In the genomic region with DNA sequence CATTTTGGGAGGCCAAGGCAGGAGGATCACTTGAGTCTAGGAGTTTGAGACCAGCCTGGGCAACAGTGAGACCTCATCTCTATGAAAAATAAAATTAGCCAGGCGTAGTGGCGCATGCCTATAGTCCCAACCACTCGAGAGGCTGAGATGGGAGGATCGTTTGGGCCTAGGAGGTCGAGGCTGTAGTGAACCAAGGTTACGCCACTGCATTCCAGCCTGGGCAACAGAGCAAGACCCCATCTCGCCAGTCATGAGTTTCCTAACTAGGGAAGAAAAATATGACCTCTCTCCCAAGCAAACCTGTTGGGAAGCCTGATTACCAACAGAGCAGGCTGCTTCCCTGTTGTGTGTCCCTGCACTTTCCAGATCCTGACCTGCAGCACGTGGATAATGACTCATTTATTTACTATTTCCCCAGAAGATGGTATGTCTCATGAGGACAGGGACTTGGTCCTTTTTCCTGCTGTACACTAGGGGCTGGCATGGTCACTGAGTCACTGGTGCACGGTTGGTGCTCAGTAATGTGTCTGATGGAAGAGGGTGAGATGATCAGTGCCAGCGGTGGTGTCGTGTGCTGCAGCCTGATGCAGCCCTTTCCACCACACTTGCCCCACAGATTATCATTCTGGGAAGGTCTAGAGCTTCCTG, we compare ENCODE assay signal across 12 cellular contexts. TPM values are rescaled to one million over a fixed set of nuclear protein-coding genes. Genes with fewer than 3 reads are reported as not detected.
A peak's percentile ranks its signal among the peaks of the same experiment; 100 is the strongest.
DNase-seq lines count a peak whose midpoint lies in the region; ATAC-seq and TF ChIP-seq lines count a peak whose summit lies in the region.
"Had no signal": no experiment of that assay in that cellular context is flagged by ENCODE, and none has a peak within 500 bp of the region (broad histone marks: within the 10 kb centered on the region; RNA-seq: fewer than 3 reads in every experiment).

No MANE protein-coding gene starts in this region.

- no peak overlapping the region for H3K9ac ChIP-seq in muscle layer of colon (ENCODE audit: low read length)

- H3K4me3 Mint-ChIP-seq in effector memory CD8-positive, alpha-beta T cell: no peak overlapping the region
- H3K4me3 Mint-ChIP-seq in CD14-positive monocyte: no peak overlapping the region

- H3K4me3 ChIP-seq in heart left ventricle (no peak overlapping the region), muscle layer of colon (ENCODE audit: low read depth in 1 of 2, low read length in 2 of 2) (no peak overlapping the region), urinary bladder (ENCODE audit: low read depth, low read length) (no peak overlapping the region)
- H3K4me3 ChIP-seq: pancreas had no signal

- intact Hi-C loops in heart left ventricle (cut with DNase I) (loop anchor here in 6 of 10 donors (2.0 to 10.0 kb wide), 7 partner anchors 37 to 317 kb away; partner anchors contain the start of gene GFAP (in 1 of the 6)), cardiac septum (cut with DNase I) (no loop called here), CD14-positive monocyte (cut with micrococcal nuclease) (loop anchor here in 1 of 2 donors (10.0 kb wide), 1 partner anchor 167 kb away; no protein-coding TSS in a partner anchor)

- H3K4me1 ChIP-seq in heart left ventricle (peaks cover 13 to 52% (median 30%) of the 10 kb centered on the region in 12 donors), muscle layer of colon (ENCODE audit: insufficient read depth, low read length) (peaks cover 36% of the 10 kb centered on the region), urinary bladder (ENCODE audit: insufficient read depth) (no peaks in the 10 kb centered on the region)

- no peak for TF ChIP-seq POLR2A in heart left ventricle (IDR thresholded peaks at IDR 0.05)

- no peak for ATAC-seq in heart left ventricle
- ATAC-seq in effector memory CD8-positive, alpha-beta T cell (replicated peaks): no peak
- ATAC-seq in HG03175 (IDR thresholded peaks at IDR 0.05; ENCODE audit: unreplicated experiment): no peak
- ATAC-seq: activated CD4-positive, CD25-positive, alpha-beta regulatory T cell treated with anti-CD3 and anti-CD28 coated beads, Interleukin-2, amount 50 U/mL, for 24 hours had no signal

- peaks cover 0 to 1% of the 10 kb centered on the region in 2 donors for H3K4me1 Mint-ChIP-seq in effector memory CD8-positive, alpha-beta T cell (ENCODE audit: low read depth in 2 of 2)
- no peaks in the 10 kb centered on the region for H3K4me1 Mint-ChIP-seq in CD14-positive monocyte

- peaks cover 77% of the 10 kb centered on the region for H3K36me3 Mint-ChIP-seq in effector memory CD8-positive, alpha-beta T cell (ENCODE audit: insufficient read depth)
- peaks cover 82 to 100% of the 10 kb centered on the region in 2 donors for H3K36me3 Mint-ChIP-seq in CD14-positive monocyte

- no peaks in the 10 kb centered on the region for H3K27me3 Mint-ChIP-seq in effector memory CD8-positive, alpha-beta T cell
- H3K27me3 Mint-ChIP-seq in CD14-positive monocyte (ENCODE audit: low read depth in 3 of 3): peaks cover 0 to 2% (median 2%) of the 10 kb centered on the region in 3 donors

- peak overlapping the region; percentile 70 to 97 (median 88) for H3K27ac ChIP-seq in heart left ventricle
- peak overlapping the region; percentile 70 for H3K27ac ChIP-seq in muscle layer of colon (ENCODE audit: low read depth, low read length)
- H3K27ac ChIP-seq in urinary bladder (ENCODE audit: low read depth): peak overlapping the region; percentile 42

- no peak for TF ChIP-seq CTCF in heart left ventricle (IDR thresholded peaks at IDR 0.05)
- TF ChIP-seq CTCF in CD14-positive monocyte (IDR thresholded peaks at IDR 0.05): no peak

- H3K27me3 ChIP-seq in heart left ventricle: no peaks in the 10 kb centered on the region
- H3K27me3 ChIP-seq in muscle layer of colon (ENCODE audit: control insufficient read depth in 1 of 2, insufficient read depth in 2 of 2, low read length in 2 of 2): no peaks in the 10 kb centered on the region
- H3K27me3 ChIP-seq: pancreas had no signal

- H3K9me3 ChIP-seq in heart left ventricle (no peaks in the 10 kb centered on the region), muscle layer of colon (ENCODE audit: low read length) (no peaks in the 10 kb centered on the region)
- H3K9me3 ChIP-seq: pancreas had no signal

- H3K27ac Mint-ChIP-seq in effector memory CD8-positive, alpha-beta T cell: peak overlapping the region; percentile 51 to 84
- peak overlapping the region in 1 of 7 donors; percentile 2 for H3K27ac Mint-ChIP-seq in CD14-positive monocyte

- no peak for DNase-seq in heart left ventricle
- DNase-seq in cardiac septum (ENCODE audit: low spot score): no peak
- no peak for DNase-seq in effector memory CD8-positive, alpha-beta T cell
- no peak for DNase-seq in activated gamma-delta T cell treated with Interleukin-2 at 50 U/mL for 16 hours
- DNase-seq in CD14-positive monocyte (ENCODE audit: low spot score): no peak
- DNase-seq: AML-193, NCI-H774, pancreas had no signal

- no peaks in the 10 kb centered on the region for H3K9me3 Mint-ChIP-seq in effector memory CD8-positive, alpha-beta T cell
- H3K9me3 Mint-ChIP-seq in CD14-positive monocyte: no peaks in the 10 kb centered on the region

- 87 to 94% (median 91%) methylated on average over 10 to 11 of the region's 11 CpGs for WGBS in heart left ventricle, 4 donors
- WGBS in urinary bladder: 88% methylated on average over 11 of the region's 11 CpGs

- peaks cover 0 to 95% (median 87%) of the 10 kb centered on the region in 9 donors for H3K36me3 ChIP-seq in heart left ventricle
- peaks cover 62% of the 10 kb centered on the region for H3K36me3 ChIP-seq in muscle layer of colon (ENCODE audit: insufficient read depth, low read length)
- H3K36me3 ChIP-seq in urinary bladder (ENCODE audit: insufficient read depth): peaks cover 7% of the 10 kb centered on the region

RNA-seq across cellular contexts. Expression of gene NMT1, which starts 30.8 kb away (rescaled TPM):
- total RNA-seq in heart left ventricle (100 to 1,000 TPM in 2 of 9 donors, 10 to 100 TPM in 7; 61.0 to 114 (median 70.8) TPM), cardiac septum (74.8 TPM), urinary bladder (31.4 TPM)
- polyA plus RNA-seq in heart left ventricle (10 to 100 TPM; 36.8 to 52.7 TPM), urinary bladder (50.1 TPM), CD14-positive monocyte (10 to 100 TPM; 45.1 to 50.2 TPM)

RNA-seq across cellular contexts. Expression of gene PLCD3, which starts 40.4 kb away (rescaled TPM):
- total RNA-seq in heart left ventricle (100 to 1,000 TPM; 102 to 207 (median 123) TPM), cardiac septum (87.6 TPM), urinary bladder (18.1 TPM)
- polyA plus RNA-seq in heart left ventricle (100 to 1,000 TPM in 1 of 2 donors, 10 to 100 TPM in 1; 92.8 to 105 TPM), urinary bladder (84.1 TPM), CD14-positive monocyte (1 to 10 TPM in 1 of 2 donors, under 1 TPM in 1; 0.97 to 2.5 TPM)

RNA-seq across cellular contexts. Expression of gene DCAKD, which starts 40.5 kb away (rescaled TPM):
- total RNA-seq in heart left ventricle: 10 to 100 TPM; 24.7 to 60.9 (median 33.9) TPM
- 10 to 100 TPM; 15.3 to 24.8 TPM for polyA plus RNA-seq in heart left ventricle
- total RNA-seq in cardiac septum: 32.1 TPM
- total RNA-seq in urinary bladder: 26.5 TPM
- polyA plus RNA-seq in urinary bladder: 39.4 TPM
- polyA plus RNA-seq in CD14-positive monocyte: 1 to 10 TPM; 6.6 to 8.7 TPM

RNA-seq across cellular contexts. Expression of gene ACBD4, which starts 43.6 kb away (rescaled TPM):
- total RNA-seq in heart left ventricle (1 to 10 TPM; 4.1 to 9.8 (median 6.3) TPM), cardiac septum (6.4 TPM), urinary bladder (4.5 TPM)
- polyA plus RNA-seq in heart left ventricle (1 to 10 TPM; 3.3 to 8.8 TPM), urinary bladder (18.2 TPM), CD14-positive monocyte (1 to 10 TPM; 4.8 to 6.2 TPM)

RNA-seq across cellular contexts. Expression of gene HEXIM1, which starts 56.4 kb away (rescaled TPM):
- total RNA-seq in heart left ventricle (10 to 100 TPM; 14.4 to 28.7 (median 22.5) TPM), cardiac septum (19.8 TPM), urinary bladder (19.2 TPM)
- polyA plus RNA-seq in heart left ventricle (10 to 100 TPM; 11.9 to 12.4 TPM), urinary bladder (22.0 TPM), CD14-positive monocyte (1 to 10 TPM; 2.2 to 2.5 TPM)
